ENCODE assay signal across 2 cellular contexts in genomic region chr5:36239370-36240293, GRCh38.
TF ChIP-seq lines count a peak whose summit lies in the region.

No MANE protein-coding gene starts in this region.

TF ChIP-seq in SK-N-SH, 30 proteins besides CTCF, POLR2A, EP300 and RAD21 (continued from another document):
- TF ChIP-seq TAF1 (IDR thresholded peaks at IDR 0.05; ENCODE audit: borderline replicate concordance, low read depth, low read length) (no peak), NRF1 (IDR thresholded peaks at IDR 0.05; ENCODE audit: low read depth, low read length) (no peak), EZH2phosphoT487 (IDR thresholded peaks at IDR 0.05; ENCODE audit: borderline replicate concordance, low read depth) (no peak), PBX3 (IDR thresholded peaks at IDR 0.05) (no peak), YY1 (IDR thresholded peaks at IDR 0.05; ENCODE audit: low read depth) (no peak), NFIC (IDR thresholded peaks at IDR 0.05; ENCODE audit: borderline replicate concordance) (no peak)

TF ChIP-seq in SK-N-SH treated with all-trans-retinoic acid at 6 μM for 48 hours, 23 proteins besides CTCF, POLR2A, EP300 and RAD21 (continued from another document):
- TF ChIP-seq ZNF565 (CRISPR knock-in tag; conservative IDR thresholded peaks at IDR 0.05; ENCODE audit: low read depth), result no peak
